In the genomic region with DNA sequence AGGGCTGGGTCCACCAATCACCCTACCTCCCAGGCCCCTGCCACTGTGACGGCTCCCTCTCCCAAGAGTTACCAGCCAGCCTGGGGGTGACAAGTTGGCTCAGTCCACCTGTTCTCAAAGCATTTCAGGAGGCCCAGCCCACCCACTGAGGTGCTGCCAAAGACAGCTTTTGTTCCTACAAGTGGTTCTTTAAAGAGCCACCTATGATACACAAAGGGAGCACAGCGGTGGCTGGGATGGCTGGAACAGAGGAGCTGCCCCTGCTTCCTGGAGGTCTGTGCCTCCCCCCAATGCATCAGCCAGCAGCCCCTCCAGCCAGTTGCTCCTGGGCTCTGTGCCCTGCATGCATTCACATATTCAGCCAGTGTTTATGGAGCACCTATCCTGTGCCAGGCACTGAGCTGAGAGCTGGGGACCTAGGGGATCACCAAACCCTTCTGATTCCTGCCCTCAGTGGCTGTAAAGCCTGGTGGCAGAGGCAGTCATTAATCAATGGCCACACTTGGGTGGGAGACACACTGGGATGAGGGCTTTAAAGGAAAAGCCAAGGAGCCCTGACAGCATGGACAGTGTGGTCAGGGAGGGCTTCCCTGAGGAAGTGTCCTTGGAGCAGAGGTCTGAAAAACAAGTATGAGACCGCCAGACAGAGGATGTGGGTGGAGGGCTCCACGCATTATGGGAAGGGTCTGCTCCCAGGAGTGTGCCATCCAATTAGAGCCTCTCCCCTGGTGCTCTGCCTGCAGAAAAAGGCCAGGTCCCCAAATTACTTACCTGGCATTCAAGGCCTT, we compare ENCODE assay signal across 1 cellular context.
A peak's percentile ranks its signal among the peaks of the same experiment; 100 is the strongest.
TF ChIP-seq lines count a peak whose summit lies in the region.

No MANE protein-coding gene starts in this region.

TF ChIP-seq in H1, 55 proteins besides CTCF, POLR2A, EP300 and RAD21 (continued from another document):
- TF ChIP-seq KDM5A (IDR thresholded peaks at IDR 0.05; ENCODE audit: low read length) (no peak), CTBP2 (IDR thresholded peaks at IDR 0.05; ENCODE audit: borderline replicate concordance, insufficient read depth, insufficient read length, low read length) (no peak), NRF1 (IDR thresholded peaks at IDR 0.05; ENCODE audit: low read depth, low read length) (no peak), KDM1A (IDR thresholded peaks at IDR 0.05; ENCODE audit: borderline replicate concordance, low read length) (no peak), CHD7 (IDR thresholded peaks at IDR 0.05; ENCODE audit: insufficient replicate concordance, low read length) (no peak), EZH2 (IDR thresholded peaks at IDR 0.05; ENCODE audit: low read depth, low read length, severe bottlenecking) (no peak), PHF8 (conservative IDR thresholded peaks at IDR 0.05; ENCODE audit: low read depth, low read length) (no peak), JUN (IDR thresholded peaks at IDR 0.05; ENCODE audit: low read depth, low read length) (no peak), EGR1 (IDR thresholded peaks at IDR 0.05; ENCODE audit: borderline replicate concordance, low read depth, low read length) (peak; percentile 50; the same call in 1 of the 2 replicates), SP4 (IDR thresholded peaks at IDR 0.05; ENCODE audit: low read length) (no peak), TAF7 (optimal IDR thresholded peaks at IDR 0.05; ENCODE audit: borderline replicate concordance, low read depth, low read length) (peak; percentile 55), MAX (IDR thresholded peaks at IDR 0.05) (no peak), TCF12 (IDR thresholded peaks at IDR 0.05; ENCODE audit: low read depth, low read length) (peak; percentile 96), ASH2L (IDR thresholded peaks at IDR 0.05; ENCODE audit: low read length) (peak; percentile 23), RNF2 (IDR thresholded peaks at IDR 0.05; ENCODE audit: borderline replicate concordance, low read depth, low read length, missing control alignments, poor library complexity, severe bottlenecking) (no peak), GABPA (IDR thresholded peaks at IDR 0.05; ENCODE audit: borderline replicate concordance, insufficient read depth, low read length) (no peak), CHD1 (IDR thresholded peaks at IDR 0.05; ENCODE audit: low read depth, low read length) (no peak), SUZ12 (IDR thresholded peaks at IDR 0.05; ENCODE audit: low read length) (no peak), RFX5 (IDR thresholded peaks at IDR 0.05; ENCODE audit: borderline replicate concordance, low read depth, low read length) (no peak), TAF1 (IDR thresholded peaks at IDR 0.05; ENCODE audit: low read depth, low read length) (no peak), SP1 (IDR thresholded peaks at IDR 0.05; ENCODE audit: low read depth, low read length) (peak; percentile 79), MAFK (IDR thresholded peaks at IDR 0.05; ENCODE audit: low read depth, low read length) (no peak), CHD2 (IDR thresholded peaks at IDR 0.05; ENCODE audit: low read length) (no peak), CBX8 (IDR thresholded peaks at IDR 0.05; ENCODE audit: borderline replicate concordance, low read depth, low read length) (no peak), HDAC6 (IDR thresholded peaks at IDR 0.05; ENCODE audit: low read depth, low read length) (no peak), CEBPB (IDR thresholded peaks at IDR 0.05; ENCODE audit: low read depth, low read length) (no peak), SIX5 (IDR thresholded peaks at IDR 0.05; ENCODE audit: low read depth, low read length) (no peak), CREB1 (IDR thresholded peaks at IDR 0.05) (0 out of 2 replicates have a peak, but pooled peaks have one; percentile 14), SAP30 (IDR thresholded peaks at IDR 0.05; ENCODE audit: insufficient read depth, insufficient replicate concordance, low read length) (peak; percentile 32), TEAD4 (IDR thresholded peaks at IDR 0.05; ENCODE audit: low read depth, low read length) (no peak), BCL11A (IDR thresholded peaks at IDR 0.05; ENCODE audit: low read depth in 2 of 2, low read length in 2 of 2) (no peak), POU5F1 (IDR thresholded peaks at IDR 0.05; ENCODE audit: low read depth, low read length) (no peak), HDAC2 (IDR thresholded peaks at IDR 0.05; ENCODE audit: borderline replicate concordance in 1 of 2, low read depth in 2 of 2, low read length in 2 of 2) (peak; percentile 73 to 94; a peak in 3 of 4 replicates), NANOG (IDR thresholded peaks at IDR 0.05; ENCODE audit: insufficient read depth, low read depth, low read length, poor library complexity, severe bottlenecking) (peak; percentile 99), FOSL1 (IDR thresholded peaks at IDR 0.05; ENCODE audit: insufficient read depth, low read depth, low read length) (no peak), JUND (IDR thresholded peaks at IDR 0.05; ENCODE audit: low read length) (no peak), GTF2F1 (IDR thresholded peaks at IDR 0.05; ENCODE audit: borderline replicate concordance, low read depth, low read length) (no peak), SRF (IDR thresholded peaks at IDR 0.05; ENCODE audit: low read depth, low read length) (no peak), BACH1 (IDR thresholded peaks at IDR 0.05; ENCODE audit: low read length) (no peak), RXRA (IDR thresholded peaks at IDR 0.05; ENCODE audit: insufficient read depth, low read depth, low read length) (no peak), YY1 (IDR thresholded peaks at IDR 0.05; ENCODE audit: low read depth, low read length) (0 out of 2 replicates have a peak, but pooled peaks have one; percentile 42), SIN3A (conservative IDR thresholded peaks at IDR 0.05 in 1 of 2, IDR thresholded peaks at IDR 0.05 in 1 of 2; ENCODE audit: low read depth in 1 of 2, low read length in 2 of 2) (0 out of 4 replicates have a peak, but pooled peaks of 1 of the 2 experiments have one; percentile 50)
- TF ChIP-seq, protein P1, sequence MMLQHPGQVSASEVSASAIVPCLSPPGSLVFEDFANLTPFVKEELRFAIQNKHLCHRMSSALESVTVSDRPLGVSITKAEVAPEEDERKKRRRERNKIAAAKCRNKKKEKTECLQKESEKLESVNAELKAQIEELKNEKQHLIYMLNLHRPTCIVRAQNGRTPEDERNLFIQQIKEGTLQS (IDR thresholded peaks at IDR 0.05; ENCODE audit: insufficient read depth, low read depth, low read length), result no peak
- TF ChIP-seq, protein P2, sequence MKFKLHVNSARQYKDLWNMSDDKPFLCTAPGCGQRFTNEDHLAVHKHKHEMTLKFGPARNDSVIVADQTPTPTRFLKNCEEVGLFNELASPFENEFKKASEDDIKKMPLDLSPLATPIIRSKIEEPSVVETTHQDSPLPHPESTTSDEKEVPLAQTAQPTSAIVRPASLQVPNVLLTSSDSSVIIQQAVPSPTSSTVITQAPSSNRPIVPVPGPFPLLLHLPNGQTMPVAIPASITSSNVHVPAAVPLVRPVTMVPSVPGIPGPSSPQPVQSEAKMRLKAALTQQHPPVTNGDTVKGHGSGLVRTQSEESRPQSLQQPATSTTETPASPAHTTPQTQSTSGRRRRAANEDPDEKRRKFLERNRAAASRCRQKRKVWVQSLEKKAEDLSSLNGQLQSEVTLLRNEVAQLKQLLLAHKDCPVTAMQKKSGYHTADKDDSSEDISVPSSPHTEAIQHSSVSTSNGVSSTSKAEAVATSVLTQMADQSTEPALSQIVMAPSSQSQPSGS (IDR thresholded peaks at IDR 0.05; ENCODE audit: low read length), result no peak
- TF ChIP-seq, protein P3, sequence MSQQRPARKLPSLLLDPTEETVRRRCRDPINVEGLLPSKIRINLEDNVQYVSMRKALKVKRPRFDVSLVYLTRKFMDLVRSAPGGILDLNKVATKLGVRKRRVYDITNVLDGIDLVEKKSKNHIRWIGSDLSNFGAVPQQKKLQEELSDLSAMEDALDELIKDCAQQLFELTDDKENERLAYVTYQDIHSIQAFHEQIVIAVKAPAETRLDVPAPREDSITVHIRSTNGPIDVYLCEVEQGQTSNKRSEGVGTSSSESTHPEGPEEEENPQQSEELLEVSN (IDR thresholded peaks at IDR 0.05), result no peak
TF ChIP-seq in H1: peak in this region for 11.
